21 cellular contexts compared by ENCODE assay signal in the genomic region with DNA sequence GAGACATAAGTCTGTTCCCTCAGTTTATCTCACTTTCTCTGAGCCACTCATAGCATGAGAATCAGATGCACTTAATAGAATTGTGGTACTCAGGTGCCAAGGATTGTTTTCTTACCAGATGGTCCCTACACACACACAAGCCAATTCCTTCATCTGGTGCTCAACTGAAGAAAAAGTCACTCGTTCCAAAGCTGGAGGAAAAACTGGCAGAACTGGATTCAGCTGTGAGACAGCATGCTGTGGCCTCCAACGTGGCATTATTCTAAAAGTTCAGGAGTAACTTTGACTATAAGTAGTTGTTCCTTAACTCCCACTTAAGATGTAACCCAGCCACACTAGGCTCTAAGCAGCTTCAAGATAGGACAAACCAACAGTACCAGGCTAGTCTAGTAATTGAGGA. TPM values are rescaled to one million over a fixed set of nuclear protein-coding genes. Genes with fewer than 3 reads are reported as not detected.
DNase-seq lines count a peak whose midpoint lies in the region; ATAC-seq and TF ChIP-seq lines count a peak whose summit lies in the region.
"Had no signal": no experiment of that assay in that cellular context is flagged by ENCODE, and none has a peak within 500 bp of the region (broad histone marks: within the 10 kb centered on the region; RNA-seq: fewer than 3 reads in every experiment).

No MANE protein-coding gene starts in this region.

- no peak for DNase-seq in CD8-positive, alpha-beta memory T cell
- DNase-seq in HFFc6: no peak
- no peak for DNase-seq in PC-9
- no peak for DNase-seq in HuH-7 (ENCODE audit: low spot score)
- DNase-seq in adrenal gland: no peak
- DNase-seq: activated CD4-positive, alpha-beta T cell treated with anti-CD3 and anti-CD28 coated beads for 1 hour; activated CD8-positive, alpha-beta memory T cell treated with anti-CD3 and anti-CD28 coated beads for 24 hours; activated effector memory CD4-positive, alpha-beta T cell treated with anti-CD3 and anti-CD28 coated beads, Interleukin-2, amount 50 U/mL, for 16 hours; body of pancreas; dermis blood vessel endothelial cell; left ventricle myocardium inferior; NCI-H1048; NCI-H2227 treated with DMSO at 0.1 percent for 48 hours; stimulated activated naive CD4-positive, alpha-beta T cell had no signal

- TF ChIP-seq CTCF in HFFc6 (IDR thresholded peaks at IDR 0.05): no peak
- TF ChIP-seq CTCF in PC-9 (conservative IDR thresholded peaks at IDR 0.05): no peak
- no peak for TF ChIP-seq CTCF in parathyroid adenoma (IDR thresholded peaks at IDR 0.05)
- no peak for TF ChIP-seq CTCF in adrenal gland (IDR thresholded peaks at IDR 0.05)

- peaks cover 8% of the 10 kb centered on the region for H3K4me1 ChIP-seq in CD8-positive, alpha-beta memory T cell (ENCODE audit: insufficient read depth, low read length)
- H3K4me1 ChIP-seq in PC-9 (replicated peaks; ENCODE audit: insufficient read depth): peaks cover 6% of the 10 kb centered on the region; the same call in 1 of the 2 replicates
- peaks cover 3% of the 10 kb centered on the region for H3K4me1 ChIP-seq in parathyroid adenoma
- no peaks in the 10 kb centered on the region for H3K4me1 ChIP-seq in adrenal gland (replicated peaks in 1 of 2)
- H3K4me1 ChIP-seq: body of pancreas, left ventricle myocardium inferior had no signal

- 65 to 78% (median 69%) methylated on average over 2 of the region's 2 CpGs for WGBS in adrenal gland, 4 donors

- H3K4me2 ChIP-seq in PC-9: peak overlapping the region; percentile 59; the same call in 1 of the 2 replicates
- H3K4me2 ChIP-seq in parathyroid adenoma (ENCODE audit: low read length): no peak overlapping the region

- H3K4me3 Mint-ChIP-seq in CD8-positive, alpha-beta memory T cell: peak overlapping the region in 6 of 7 donors; percentile 68 to 90 (median 84)
- peak overlapping the region; percentile 74 for H3K4me3 Mint-ChIP-seq in HFFc6

- H3K36me3 Mint-ChIP-seq in CD8-positive, alpha-beta memory T cell: peaks cover 0 to 3% (median 0%) of the 10 kb centered on the region in 3 donors
- no peaks in the 10 kb centered on the region for H3K36me3 Mint-ChIP-seq in HFFc6 (ENCODE audit: low read depth)

- no peaks in the 10 kb centered on the region for H4K20me1 ChIP-seq in PC-9 (ENCODE audit: insufficient read depth)

- no peaks in the 10 kb centered on the region for H3K9me3 Mint-ChIP-seq in CD8-positive, alpha-beta memory T cell
- no peaks in the 10 kb centered on the region for H3K9me3 Mint-ChIP-seq in HFFc6

- no peak overlapping the region for H3K27ac ChIP-seq in CD8-positive, alpha-beta memory T cell (ENCODE audit: low read depth, low read length)
- H3K27ac ChIP-seq in PC-9: no peak overlapping the region
- H3K27ac ChIP-seq in parathyroid adenoma: no peak overlapping the region
- H3K27ac ChIP-seq in adrenal gland: no peak overlapping the region
- H3K27ac ChIP-seq: body of pancreas, HL-60, left ventricle myocardium inferior, SK-N-MC, suprapubic skin had no signal

- TF ChIP-seq POLR2A in adrenal gland (IDR thresholded peaks at IDR 0.05): no peak

- no peak overlapping the region for H3K9ac ChIP-seq in parathyroid adenoma

- H3K27me3 ChIP-seq in CD8-positive, alpha-beta memory T cell (ENCODE audit: insufficient read depth, low read length, poor library complexity, severe bottlenecking): no peaks in the 10 kb centered on the region
- H3K27me3 ChIP-seq in PC-9 (ENCODE audit: insufficient read depth, low read depth): no peaks in the 10 kb centered on the region
- H3K27me3 ChIP-seq in parathyroid adenoma (ENCODE audit: control insufficient read depth, insufficient read depth, low read length): no peaks in the 10 kb centered on the region
- H3K27me3 ChIP-seq in adrenal gland: no peaks in the 10 kb centered on the region
- H3K27me3 ChIP-seq: body of pancreas, suprapubic skin had no signal

- H3K9me2 ChIP-seq in PC-9 (ENCODE audit: insufficient read depth): no peaks in the 10 kb centered on the region

- H2AFZ ChIP-seq in PC-9: no peak overlapping the region
- peak overlapping the region; percentile 13 for H2AFZ ChIP-seq in parathyroid adenoma

- BruUV-seq in PC-9 (replicated peaks; lab: Mats Ljungman, UMichigan): no TSS peak

- POLR2A ChIA-PET in CD8-positive, alpha-beta memory T cell (lab: Charles Lee): no interaction called here
- POLR2A ChIA-PET in PC-9 (lab: Charles Lee; ENCODE audit: unreplicated experiment): interaction anchor here (0.6 kb wide), 1 partner anchor 149 kb away, joined by 3 read pairs; no protein-coding TSS in a partner anchor

- H3K4me1 Mint-ChIP-seq in CD8-positive, alpha-beta memory T cell: peaks cover 15 to 30% (median 25%) of the 10 kb centered on the region in 3 donors
- H3K4me1 Mint-ChIP-seq in HFFc6 (ENCODE audit: low read depth): peaks cover 8% of the 10 kb centered on the region; the same call in 1 of the 2 replicates

- intact Hi-C loops in PC-9 (cut with micrococcal nuclease; ENCODE audit: unreplicated experiment) (no loop called here), adrenal gland (cut with DNase I) (no loop called here)

- H3K79me2 ChIP-seq in PC-9 (ENCODE audit: low read depth) (no peaks in the 10 kb centered on the region), parathyroid adenoma (no peaks in the 10 kb centered on the region)

- no peak for ATAC-seq in HG03159 (IDR thresholded peaks at IDR 0.05; ENCODE audit: unreplicated experiment)
- ATAC-seq: body of pancreas had no signal

- no peaks in the 10 kb centered on the region for H3K36me3 ChIP-seq in CD8-positive, alpha-beta memory T cell (ENCODE audit: insufficient read depth, low read length)
- H3K36me3 ChIP-seq in PC-9 (ENCODE audit: low read depth) (no peaks in the 10 kb centered on the region), parathyroid adenoma (ENCODE audit: control insufficient read depth, insufficient read depth, low read length) (no peaks in the 10 kb centered on the region), adrenal gland (replicated peaks in 1 of 2) (no peaks in the 10 kb centered on the region)
- H3K36me3 ChIP-seq: left ventricle myocardium inferior, suprapubic skin had no signal

- no peaks in the 10 kb centered on the region for H3F3A ChIP-seq in PC-9 (ENCODE audit: insufficient read depth, low read depth)

- CTCF ChIA-PET in CD8-positive, alpha-beta memory T cell (lab: Charles Lee): no interaction called here
- CTCF ChIA-PET in PC-9 (lab: Charles Lee): no interaction called here

- H3K4me3 ChIP-seq in CD8-positive, alpha-beta memory T cell (ENCODE audit: low read length): no peak overlapping the region
- H3K4me3 ChIP-seq in PC-9: no peak overlapping the region
- H3K4me3 ChIP-seq in parathyroid adenoma (ENCODE audit: low read depth, low read length): no peak overlapping the region
- H3K4me3 ChIP-seq in adrenal gland: no peak overlapping the region
- H3K4me3 ChIP-seq: body of pancreas, suprapubic skin had no signal

- no peaks in the 10 kb centered on the region for H3K27me3 Mint-ChIP-seq in CD8-positive, alpha-beta memory T cell
- H3K27me3 Mint-ChIP-seq in HFFc6 (ENCODE audit: insufficient read depth): no peaks in the 10 kb centered on the region; the same call in 1 of the 2 replicates

- H3K9me3 ChIP-seq in CD8-positive, alpha-beta memory T cell (ENCODE audit: low read length): no peaks in the 10 kb centered on the region
- H3K9me3 ChIP-seq in PC-9 (ENCODE audit: insufficient read depth, low read depth) (no peaks in the 10 kb centered on the region), parathyroid adenoma (ENCODE audit: control insufficient read depth, low read length) (no peaks in the 10 kb centered on the region), adrenal gland (replicated peaks in 1 of 3) (no peaks in the 10 kb centered on the region)
- H3K9me3 ChIP-seq: body of pancreas, left ventricle myocardium inferior, suprapubic skin had no signal

- peak overlapping the region in 3 of 8 donors; percentile 82 to 88 (median 85) for H3K27ac Mint-ChIP-seq in CD8-positive, alpha-beta memory T cell
- no peak overlapping the region for H3K27ac Mint-ChIP-seq in HFFc6

RNA-seq across cellular contexts. Expression of gene ABCA12, which starts 33.4 kb away (rescaled TPM):
- total RNA-seq in CD8-positive, alpha-beta memory T cell: not detected
- not detected for polyA plus RNA-seq in CD8-positive, alpha-beta memory T cell
- under 1 TPM in 5 of 6 experiments, not detected in 1; 0.05 to 0.38 (median 0.08) TPM for total RNA-seq in HFFc6 (2021; fragmentation: NEBNext Ultra II Directional; extraction: Animal tissue kit (Norgen Biotek cat#: 25700))
- 1.8 and 2.0 TPM in 2 replicates for total RNA-seq in PC-9 (2021)
- total RNA-seq in adrenal gland: under 1 TPM in 1 of 8 donors, not detected in 7; 0.04 TPM
- polyA plus RNA-seq in adrenal gland: not detected
- total RNA-seq: body of pancreas; mesenteric fat pad; T-helper 1 cell treated with Interleukin-12 subunit alpha and Interleukin-12 subunit beta and Interleukin-4 antibody, amounts not matched to agents 30 ng/mL and 1 ng/mL, for 36 hours had no signal
